In genomic region chr12:114401346-114402320, GRCh38 we compare ENCODE assay signal across 1 cellular context.
TF ChIP-seq lines count a peak whose summit lies in the region.

No MANE protein-coding gene starts in this region.

TF ChIP-seq in HEK293T, 16 proteins besides CTCF, POLR2A, EP300 and RAD21 (continued from another document):
- TF ChIP-seq CTBP1 (IDR thresholded peaks at IDR 0.05; ENCODE audit: borderline replicate concordance) (no peak), ZNF384 (IDR thresholded peaks at IDR 0.05) (no peak), ELF4 (IDR thresholded peaks at IDR 0.05) (no peak), ARNT (IDR thresholded peaks at IDR 0.05) (no peak)
